9 cellular contexts compared by ENCODE assay signal in genomic region chr10:118106426-118106825, GRCh38. TPM values are rescaled to one million over a fixed set of nuclear protein-coding genes. Genes with fewer than 3 reads are reported as not detected.
A peak's percentile ranks its signal among the peaks of the same experiment; 100 is the strongest.
DNase-seq lines count a peak whose midpoint lies in the region; ATAC-seq and TF ChIP-seq lines count a peak whose summit lies in the region.
"Had no signal": no experiment of that assay in that cellular context is flagged by ENCODE, and none has a peak within 500 bp of the region (broad histone marks: within the 10 kb centered on the region; RNA-seq: fewer than 3 reads in every experiment).

No MANE protein-coding gene starts in this region.

- no peaks in the 10 kb centered on the region for H4K20me1 ChIP-seq in PC-9 (ENCODE audit: insufficient read depth)

- DNase-seq in left ventricle myocardium inferior = no peak
- DNase-seq in Right ventricle myocardium inferior (ENCODE audit: missing footprints) = no peak
- no peak for DNase-seq in PC-9
- DNase-seq in foreskin fibroblast = peak; percentile 6 to 41
- DNase-seq in uterus = peak in 1 of 2 donors; percentile 35
- no peak for DNase-seq in stimulated activated CD4-positive, alpha-beta T cell treated with anti-CD3 and anti-CD28 coated beads, Interleukin-4, amount 100 ng/mL, for 1 hour
- no peak for DNase-seq in middle frontal gyrus (ENCODE audit: extremely low spot score, low spot score)
- DNase-seq in germinal center (ENCODE audit: low spot score) = no peak
- DNase-seq: activated B cell treated with CpG ODN at 0.5 μM for 24 hours had no signal

- POLR2A ChIA-PET in PC-9 (lab: Charles Lee; ENCODE audit: unreplicated experiment) = no interaction called here

- CTCF ChIA-PET in PC-9 (lab: Charles Lee) = no interaction called here

- ATAC-seq in Right ventricle myocardium inferior = no peak

- H3K9me3 ChIP-seq in left ventricle myocardium inferior (replicated peaks) (no peaks in the 10 kb centered on the region), PC-9 (ENCODE audit: insufficient read depth, low read depth) (no peaks in the 10 kb centered on the region), uterus (no peaks in the 10 kb centered on the region)

- TF ChIP-seq CTCF in left ventricle myocardium inferior (IDR thresholded peaks at IDR 0.05; ENCODE audit: borderline replicate concordance) (peak; percentile 59), PC-9 (conservative IDR thresholded peaks at IDR 0.05) (0 out of 2 replicates have a peak, but pooled peaks have one; percentile 32), foreskin fibroblast (IDR thresholded peaks at IDR 0.05; ENCODE audit: low read depth, low read length) (peak; percentile 32), uterus (IDR thresholded peaks at IDR 0.05) (peak in 3 of 4 experiments; percentile 33 to 42 (median 40))

- TF ChIP-seq POLR2A in uterus (IDR thresholded peaks at IDR 0.05) = no peak

- no peaks in the 10 kb centered on the region for H3K9me2 ChIP-seq in PC-9 (ENCODE audit: insufficient read depth)

- no peaks in the 10 kb centered on the region for H3F3A ChIP-seq in PC-9 (ENCODE audit: insufficient read depth, low read depth)

- intact Hi-C loops in left ventricle myocardium inferior (cut with micrococcal nuclease) = no loop called here
- intact Hi-C loops in Right ventricle myocardium inferior (cut with DNase I) = loop anchor here (10.0 kb wide), 1 partner anchor 572 kb away; no protein-coding TSS in a partner anchor
- intact Hi-C loops in PC-9 (cut with micrococcal nuclease; ENCODE audit: unreplicated experiment) = no loop called here
- intact Hi-C loops in uterus (cut with DNase I; ENCODE audit: low total_unique reads) = no loop called here

- H3K27ac ChIP-seq in left ventricle myocardium inferior (replicated peaks) (no peak overlapping the region), PC-9 (no peak overlapping the region), uterus (peak overlapping the region; percentile 35 to 47)

- no peak overlapping the region for H2AFZ ChIP-seq in PC-9

- H3K4me2 ChIP-seq in PC-9 = no peak overlapping the region

- no TSS peak for BruUV-seq in PC-9 (replicated peaks; lab: Mats Ljungman, UMichigan)

- H3K79me2 ChIP-seq in PC-9 (ENCODE audit: low read depth) = no peaks in the 10 kb centered on the region

- H3K36me3 ChIP-seq in left ventricle myocardium inferior (no peaks in the 10 kb centered on the region), PC-9 (ENCODE audit: low read depth) (no peaks in the 10 kb centered on the region), uterus (no peaks in the 10 kb centered on the region)

- H3K4me3 ChIP-seq in left ventricle myocardium inferior (no peak overlapping the region), PC-9 (no peak overlapping the region), foreskin fibroblast (ENCODE audit: low read depth in 1 of 2, low read length in 2 of 2) (no peak overlapping the region), uterus (no peak overlapping the region)

- H3K27me3 ChIP-seq in left ventricle myocardium inferior (ENCODE audit: low read depth) (peaks cover 5% of the 10 kb centered on the region), PC-9 (ENCODE audit: insufficient read depth, low read depth) (no peaks in the 10 kb centered on the region), uterus (no peaks in the 10 kb centered on the region)

- H3K4me1 ChIP-seq in left ventricle myocardium inferior (no peaks in the 10 kb centered on the region), PC-9 (replicated peaks; ENCODE audit: insufficient read depth) (no peaks in the 10 kb centered on the region), uterus (no peaks in the 10 kb centered on the region)

RNA-seq across cellular contexts. Expression of gene RAB11FIP2, which starts 59.7 kb away (rescaled TPM):
- 9.0 TPM for total RNA-seq in left ventricle myocardium inferior
- total RNA-seq in Right ventricle myocardium inferior = 12.8 TPM
- total RNA-seq in PC-9 (2021) = 6.0 and 6.5 TPM in 2 replicates
- total RNA-seq in uterus = 10 to 100 TPM; 40.0 to 98.6 (median 74.4) TPM

Comparison
In these comparisons a context has a peak if more than half of its experiments do, and no peak if none do; other contexts are left out.
1. DNase-seq: peak in foreskin fibroblast (2 of 2); none in left ventricle myocardium inferior (single experiment), Right ventricle myocardium inferior (single experiment), PC-9 (0 of 2), stimulated activated CD4-positive, alpha-beta T cell treated with anti-CD3 and anti-CD28 coated beads, Interleukin-4, amount 100 ng/mL, for 1 hour (single experiment), middle frontal gyrus (single experiment) and germinal center (single experiment).
2. H3K27ac ChIP-seq: peak in uterus (2 of 2); none in left ventricle myocardium inferior (single experiment) and PC-9 (single experiment).
3. Peak in every context shown above with its lines, with median percentiles within 50 percentile points of each other: CTCF ChIP-seq.